ENCODE assay signal across 1 cellular context in the genomic region with DNA sequence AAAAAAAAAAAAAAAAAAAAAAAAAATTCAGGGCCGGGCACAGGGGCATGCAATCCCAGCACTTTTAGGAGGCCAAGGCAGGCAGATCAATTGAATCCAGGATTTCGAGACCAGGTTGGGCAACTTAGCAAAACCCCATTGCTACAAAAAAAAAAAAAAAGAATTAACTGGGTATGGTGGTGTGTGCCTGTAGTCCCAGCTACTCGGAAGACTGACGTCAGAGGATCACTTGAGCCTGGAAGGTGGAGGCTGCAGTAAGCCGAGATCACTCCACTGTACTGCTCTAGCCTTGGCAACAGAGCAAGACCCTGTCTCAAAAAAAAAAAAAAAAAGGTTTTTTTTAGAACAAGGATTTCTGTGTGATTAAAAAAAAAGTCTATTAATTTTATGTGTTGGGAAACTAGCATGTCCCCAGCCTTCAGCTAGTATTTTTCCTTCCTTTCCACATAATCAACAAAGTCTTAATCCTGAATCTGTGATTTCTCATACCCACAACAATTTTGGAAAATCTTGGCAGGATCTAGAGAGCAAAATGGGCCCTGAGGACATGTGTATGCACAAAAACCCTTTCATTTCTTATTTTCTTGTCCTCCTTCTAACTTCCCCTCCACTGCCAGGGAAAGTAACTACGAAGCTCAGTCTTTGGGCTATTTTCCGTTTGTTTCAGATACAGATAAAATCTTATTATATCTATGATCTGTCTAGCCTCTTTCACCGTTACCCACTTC.
TF ChIP-seq lines count a peak whose summit lies in the region.

No MANE protein-coding gene starts in this region.

TF ChIP-seq in HEK293, 187 proteins besides CTCF, POLR2A, EP300 and RAD21 (continued from another document):
- TF ChIP-seq, protein P1, sequence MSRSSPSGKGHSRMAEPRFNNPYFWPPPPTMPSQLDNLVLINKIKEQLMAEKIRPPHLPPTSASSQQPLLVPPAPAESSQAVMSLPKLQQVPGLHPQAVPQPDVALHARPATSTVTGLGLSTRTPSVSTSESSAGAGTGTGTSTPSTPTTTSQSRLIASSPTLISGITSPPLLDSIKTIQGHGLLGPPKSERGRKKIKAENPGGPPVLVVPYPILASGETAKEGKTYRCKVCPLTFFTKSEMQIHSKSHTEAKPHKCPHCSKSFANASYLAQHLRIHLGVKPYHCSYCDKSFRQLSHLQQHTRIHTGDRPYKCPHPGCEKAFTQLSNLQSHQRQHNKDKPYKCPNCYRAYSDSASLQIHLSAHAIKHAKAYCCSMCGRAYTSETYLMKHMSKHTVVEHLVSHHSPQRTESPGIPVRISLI (tag by site-specific recombination; IDR thresholded peaks at IDR 0.05): peak; percentile 61
